Comparison of ENCODE assay signal across 11 cellular contexts in the genomic region with DNA sequence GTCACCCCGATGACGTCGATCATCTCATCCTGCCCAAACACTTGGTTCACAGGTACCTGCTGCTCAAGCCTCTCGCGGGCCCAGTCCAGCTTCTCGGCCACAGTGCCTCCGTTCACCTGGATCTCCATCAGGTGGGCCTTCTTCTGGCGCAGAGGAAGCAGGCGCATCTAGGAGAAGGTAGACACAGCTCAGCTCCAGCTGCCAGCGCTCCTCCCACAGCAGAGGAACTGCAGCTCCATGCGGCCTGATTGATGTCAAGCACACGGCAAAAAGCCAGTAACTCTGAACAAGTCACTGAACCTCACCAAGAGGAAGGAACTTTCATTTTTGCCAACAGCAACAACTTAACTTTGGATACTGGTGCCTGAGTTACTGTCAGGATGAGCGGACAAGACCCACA. TPM values are rescaled to one million over a fixed set of nuclear protein-coding genes. Genes with fewer than 3 reads are reported as not detected.
DNase-seq lines count a peak whose midpoint lies in the region; ATAC-seq and TF ChIP-seq lines count a peak whose summit lies in the region.
"Had no signal": no experiment of that assay in that cellular context is flagged by ENCODE, and none has a peak within 500 bp of the region (broad histone marks: within the 10 kb centered on the region; RNA-seq: fewer than 3 reads in every experiment).

No MANE protein-coding gene starts in this region.

- H3K9me3 Mint-ChIP-seq in activated T-cell treated with anti-CD3 and anti-CD28 coated beads, Interleukin-2, amount 50 U/mL, for 24 hours, result no peaks in the 10 kb centered on the region
- no peaks in the 10 kb centered on the region for H3K9me3 Mint-ChIP-seq in activated CD4-positive, alpha-beta memory T cell treated with anti-CD3 and anti-CD28 coated beads for 36 hours
- no peaks in the 10 kb centered on the region for H3K9me3 Mint-ChIP-seq in stimulated activated memory B cell treated with anti-CD40 and anti-IgM and Interleukin-4, amounts not matched to agents 10 μg/mL and 1 μg/mL and 100 μg/mL, for 72 hours

- no peak for ATAC-seq in stimulated activated memory B cell treated with anti-CD40 and anti-IgM and Interleukin-4, amounts not matched to agents 10 μg/mL and 1 μg/mL and 100 μg/mL, for 72 hours
- ATAC-seq in GM19463 (IDR thresholded peaks at IDR 0.05; ENCODE audit: unreplicated experiment), result no peak

- peak overlapping the region; percentile 1 for H3K4me3 ChIP-seq in fibroblast of villous mesenchyme (ENCODE audit: low read depth, low read length)

- peak overlapping the region; percentile 99 for H3K4me3 Mint-ChIP-seq in activated T-cell treated with anti-CD3 and anti-CD28 coated beads, Interleukin-2, amount 50 U/mL, for 24 hours
- peak overlapping the region; percentile 100 for H3K4me3 Mint-ChIP-seq in activated CD4-positive, alpha-beta memory T cell treated with anti-CD3 and anti-CD28 coated beads for 36 hours
- H3K4me3 Mint-ChIP-seq in stimulated activated memory B cell treated with anti-CD40 and anti-IgM and Interleukin-4, amounts not matched to agents 10 μg/mL and 1 μg/mL and 100 μg/mL, for 72 hours, result peak overlapping the region; percentile 39

- no peak for TF ChIP-seq CTCF in fibroblast of villous mesenchyme (IDR thresholded peaks at IDR 0.05; ENCODE audit: insufficient read depth, low read depth, low read length)

- no peaks in the 10 kb centered on the region for H3K27me3 Mint-ChIP-seq in activated T-cell treated with anti-CD3 and anti-CD28 coated beads, Interleukin-2, amount 50 U/mL, for 24 hours
- no peaks in the 10 kb centered on the region for H3K27me3 Mint-ChIP-seq in activated CD4-positive, alpha-beta memory T cell treated with anti-CD3 and anti-CD28 coated beads for 36 hours
- no peaks in the 10 kb centered on the region for H3K27me3 Mint-ChIP-seq in stimulated activated memory B cell treated with anti-CD40 and anti-IgM and Interleukin-4, amounts not matched to agents 10 μg/mL and 1 μg/mL and 100 μg/mL, for 72 hours

- peaks cover 93% of the 10 kb centered on the region for H3K36me3 Mint-ChIP-seq in activated T-cell treated with anti-CD3 and anti-CD28 coated beads, Interleukin-2, amount 50 U/mL, for 24 hours (ENCODE audit: low read depth)
- H3K36me3 Mint-ChIP-seq in activated CD4-positive, alpha-beta memory T cell treated with anti-CD3 and anti-CD28 coated beads for 36 hours, result peaks cover 77% of the 10 kb centered on the region
- H3K36me3 Mint-ChIP-seq in stimulated activated memory B cell treated with anti-CD40 and anti-IgM and Interleukin-4, amounts not matched to agents 10 μg/mL and 1 μg/mL and 100 μg/mL, for 72 hours, result peaks cover 83% of the 10 kb centered on the region

- no peak for DNase-seq in activated T-cell treated with anti-CD3 and anti-CD28 coated beads, Interleukin-2, amount 50 U/mL, for 24 hours
- no peak for DNase-seq in activated T-cell treated with anti-CD3 and anti-CD28 coated beads, Interleukin-2, amount 50 U/mL, for 48 hours
- no peak for DNase-seq in activated CD4-positive, alpha-beta memory T cell treated with anti-CD3 and anti-CD28 coated beads for 36 hours
- DNase-seq in fibroblast of villous mesenchyme (ENCODE audit: low read depth) (no peak), NCI-H345 (lab: John Stamatoyannopoulos, UW) (no peak)
- DNase-seq in NK-92 treated with Interleukin-12 subunit alpha and Interleukin-12 subunit beta, amount 100 ng/mL, for 24 hours (lab: John Stamatoyannopoulos, UW), result no peak
- DNase-seq: activated gamma-delta T cell treated with Interleukin-2 at 50 U/mL for 16 hours, C1 segment of cervical spinal cord, islet precursor cell had no signal

- intact Hi-C loops in activated CD4-positive, alpha-beta memory T cell treated with anti-CD3 and anti-CD28 coated beads for 36 hours (cut with micrococcal nuclease), result loop anchor here (5.0 to 10.0 kb wide), 5 partner anchors 72 to 608 kb away; a partner anchor contains a TSS

- CTCF ChIA-PET in activated CD4-positive, alpha-beta memory T cell treated with anti-CD3 and anti-CD28 coated beads for 36 hours (lab: Charles Lee), result interaction anchor here (1.0 to 7.0 kb wide), 11 partner anchors 9 to 446 kb away, joined by 3 to 68 read pairs (median 5); no protein-coding TSS in a partner anchor

- H3K27ac Mint-ChIP-seq in activated T-cell treated with anti-CD3 and anti-CD28 coated beads, Interleukin-2, amount 50 U/mL, for 24 hours, result peak overlapping the region; percentile 99
- H3K27ac Mint-ChIP-seq in activated CD4-positive, alpha-beta memory T cell treated with anti-CD3 and anti-CD28 coated beads for 36 hours, result peak overlapping the region; percentile 78
- peak overlapping the region; percentile 99 for H3K27ac Mint-ChIP-seq in stimulated activated memory B cell treated with anti-CD40 and anti-IgM and Interleukin-4, amounts not matched to agents 10 μg/mL and 1 μg/mL and 100 μg/mL, for 72 hours

- peaks cover 51% of the 10 kb centered on the region for H3K4me1 Mint-ChIP-seq in activated T-cell treated with anti-CD3 and anti-CD28 coated beads, Interleukin-2, amount 50 U/mL, for 24 hours (ENCODE audit: low read depth)
- H3K4me1 Mint-ChIP-seq in activated CD4-positive, alpha-beta memory T cell treated with anti-CD3 and anti-CD28 coated beads for 36 hours (ENCODE audit: low read depth), result peaks cover 46% of the 10 kb centered on the region
- H3K4me1 Mint-ChIP-seq in stimulated activated memory B cell treated with anti-CD40 and anti-IgM and Interleukin-4, amounts not matched to agents 10 μg/mL and 1 μg/mL and 100 μg/mL, for 72 hours, result peaks cover 82% of the 10 kb centered on the region

- POLR2A ChIA-PET in activated CD4-positive, alpha-beta memory T cell treated with anti-CD3 and anti-CD28 coated beads for 36 hours (lab: Charles Lee), result interaction anchor here (0.6 to 5.3 kb wide), 4 partner anchors 32 to 216 kb away, joined by 3 to 51 read pairs (median 4); a partner anchor contains a TSS

RNA-seq across cellular contexts. Expression of a gene that starts 4.0 kb away (rescaled TPM):
- 1,000 to 10,000 TPM; 2,986 to 3,013 TPM for total RNA-seq in activated CD4-positive, alpha-beta memory T cell treated with anti-CD3 and anti-CD28 coated beads for 36 hours
- 1,795 and 1,805 TPM in 2 replicates for total RNA-seq in fibroblast of villous mesenchyme

RNA-seq across cellular contexts. Expression of a gene that starts 34.4 kb away (rescaled TPM):
- not detected for total RNA-seq in activated CD4-positive, alpha-beta memory T cell treated with anti-CD3 and anti-CD28 coated beads for 36 hours
- 8.6 and 12.2 TPM in 2 replicates for total RNA-seq in fibroblast of villous mesenchyme

Comparison
In these comparisons a context has a peak if more than half of its experiments do, and no peak if none do; other contexts are left out.
1. H3K4me3 Mint-ChIP-seq: peak in every context shown above with its lines; median percentile 100 in activated CD4-positive, alpha-beta memory T cell treated with anti-CD3 and anti-CD28 coated beads for 36 hours; 99 in activated T-cell treated with anti-CD3 and anti-CD28 coated beads, Interleukin-2, amount 50 U/mL, for 24 hours; 39 in stimulated activated memory B cell treated with anti-CD40 and anti-IgM and Interleukin-4, amounts not matched to agents 10 μg/mL and 1 μg/mL and 100 μg/mL, for 72 hours.